ENCODE assay signal across 13 cellular contexts in genomic region chr17:28569446-28569845, GRCh38. TPM values are rescaled to one million over a fixed set of nuclear protein-coding genes. Genes with fewer than 3 reads are reported as not detected.
DNase-seq lines count a peak whose midpoint lies in the region; ATAC-seq and TF ChIP-seq lines count a peak whose summit lies in the region.
"Had no signal": no experiment of that assay in that cellular context is flagged by ENCODE, and none has a peak within 500 bp of the region (broad histone marks: within the 10 kb centered on the region; RNA-seq: fewer than 3 reads in every experiment).

No MANE protein-coding gene starts in this region.

- H3K79me2 ChIP-seq in neural cell (replicated peaks; ENCODE audit: insufficient read depth, low read length), result peaks cover 16% of the 10 kb centered on the region

- no peak overlapping the region for H3K4me2 ChIP-seq in neural cell (ENCODE audit: low read length)

- H3K9me3 ChIP-seq in neural cell (ENCODE audit: low read length), result no peaks in the 10 kb centered on the region
- H3K9me3 ChIP-seq: colonic mucosa, upper lobe of right lung had no signal

- ATAC-seq in activated naive CD4-positive, alpha-beta T cell treated with anti-CD3 and anti-CD28 coated beads, Interleukin-2, amount 50 U/mL, for 72 hours, result no peak
- no peak for ATAC-seq in HG03439 (IDR thresholded peaks at IDR 0.05; ENCODE audit: unreplicated experiment)
- ATAC-seq in GM21515 (IDR thresholded peaks at IDR 0.05; ENCODE audit: unreplicated experiment), result no peak
- ATAC-seq: upper lobe of right lung had no signal

- intact Hi-C loops in activated CD4-positive, alpha-beta T cell treated with anti-CD3 and anti-CD28 coated beads, Interleukin-2, amount 10 ng/mL, durations not matched to agents 24 days and 14 days (cut with micrococcal nuclease), result no loop called here

- no peak for TF ChIP-seq CTCF in neural cell (IDR thresholded peaks at IDR 0.05; ENCODE audit: poor library complexity, severe bottlenecking)

- TF ChIP-seq RAD21 in neural cell (conservative IDR thresholded peaks at IDR 0.05), result no peak

- no peaks in the 10 kb centered on the region for H3K9me3 Mint-ChIP-seq in activated CD4-positive, alpha-beta T cell treated with anti-CD3 and anti-CD28 coated beads, Interleukin-2, amount 10 ng/mL, durations not matched to agents 24 days and 14 days
- no peaks in the 10 kb centered on the region for H3K9me3 Mint-ChIP-seq in IgD-negative memory B cell
- H3K9me3 Mint-ChIP-seq in activated naive CD4-positive, alpha-beta T cell treated with anti-CD3 and anti-CD28 coated beads, Interleukin-2, amount 50 U/mL, for 72 hours, result no peaks in the 10 kb centered on the region

- H3K27me3 Mint-ChIP-seq in activated CD4-positive, alpha-beta T cell treated with anti-CD3 and anti-CD28 coated beads, Interleukin-2, amount 10 ng/mL, durations not matched to agents 24 days and 14 days, result no peaks in the 10 kb centered on the region
- no peaks in the 10 kb centered on the region for H3K27me3 Mint-ChIP-seq in IgD-negative memory B cell

- no peak for TF ChIP-seq EP300 in neural cell (conservative IDR thresholded peaks at IDR 0.05; ENCODE audit: poor library complexity, severe bottlenecking)

- no peak for DNase-seq in activated CD4-positive, alpha-beta T cell treated with anti-CD3 and anti-CD28 coated beads, Interleukin-2, amount 10 ng/mL, durations not matched to agents 24 days and 14 days
- DNase-seq in activated CD4-positive, alpha-beta T cell treated with anti-CD3 and anti-CD28 coated beads for 4 hours, result no peak
- no peak for DNase-seq in activated naive CD4-positive, alpha-beta T cell treated with anti-CD3 and anti-CD28 coated beads, Interleukin-2, amount 50 U/mL, for 72 hours (ENCODE audit: low spot score in 2 of 2)
- no peak for DNase-seq in NCI-H524 treated with DMSO at 0.1 percent for 48 hours (lab: John Stamatoyannopoulos, UW)
- DNase-seq: ACHN, colonic mucosa, DMS79 treated with DMSO at 0.1 percent for 48 hours, islet precursor cell, upper lobe of right lung had no signal

- peak overlapping the region; percentile 100 for H3K4me3 ChIP-seq in neural cell (ENCODE audit: low read length)

- H4K20me1 ChIP-seq in neural cell (ENCODE audit: insufficient read depth), result no peaks in the 10 kb centered on the region

- no peaks in the 10 kb centered on the region for H3K9me2 ChIP-seq in neural cell (ENCODE audit: insufficient read depth, low read length)

- H3K27me3 ChIP-seq in neural cell (ENCODE audit: insufficient read depth, low read depth, low read length), result no peaks in the 10 kb centered on the region
- H3K27me3 ChIP-seq: colonic mucosa, upper lobe of right lung had no signal

- H3K27ac ChIP-seq in neural cell (ENCODE audit: low read length), result no peak overlapping the region
- H3K27ac ChIP-seq: colonic mucosa, upper lobe of right lung had no signal

- peaks cover 45% of the 10 kb centered on the region for H3K4me1 Mint-ChIP-seq in activated CD4-positive, alpha-beta T cell treated with anti-CD3 and anti-CD28 coated beads, Interleukin-2, amount 10 ng/mL, durations not matched to agents 24 days and 14 days
- peaks cover 35 to 51% (median 40%) of the 10 kb centered on the region in 3 donors for H3K4me1 Mint-ChIP-seq in IgD-negative memory B cell

- H3K36me3 ChIP-seq in neural cell (ENCODE audit: insufficient read depth, low read length), result no peaks in the 10 kb centered on the region
- H3K36me3 ChIP-seq: colonic mucosa, upper lobe of right lung had no signal

- peaks cover 41% of the 10 kb centered on the region for H3K36me3 Mint-ChIP-seq in activated CD4-positive, alpha-beta T cell treated with anti-CD3 and anti-CD28 coated beads, Interleukin-2, amount 10 ng/mL, durations not matched to agents 24 days and 14 days (ENCODE audit: low read depth)
- peaks cover 4% of the 10 kb centered on the region for H3K36me3 Mint-ChIP-seq in IgD-negative memory B cell
- H3K36me3 Mint-ChIP-seq in activated naive CD4-positive, alpha-beta T cell treated with anti-CD3 and anti-CD28 coated beads, Interleukin-2, amount 50 U/mL, for 72 hours, result peaks cover 9 to 21% of the 10 kb centered on the region in 2 donors

- no peaks in the 10 kb centered on the region for H3F3A ChIP-seq in neural cell (ENCODE audit: insufficient read depth, low read length, poor library complexity, severe bottlenecking)

- H3K9ac ChIP-seq in neural cell (ENCODE audit: low read length), result no peak overlapping the region

- peak overlapping the region; percentile 26 for H3K27ac Mint-ChIP-seq in activated CD4-positive, alpha-beta T cell treated with anti-CD3 and anti-CD28 coated beads, Interleukin-2, amount 10 ng/mL, durations not matched to agents 24 days and 14 days
- H3K27ac Mint-ChIP-seq in IgD-negative memory B cell, result peak overlapping the region in 1 of 3 donors; percentile 7
- peak overlapping the region; percentile 5 to 44 for H3K27ac Mint-ChIP-seq in activated naive CD4-positive, alpha-beta T cell treated with anti-CD3 and anti-CD28 coated beads, Interleukin-2, amount 50 U/mL, for 72 hours

- H2AFZ ChIP-seq in neural cell (ENCODE audit: low read depth, low read length), result no peak overlapping the region

- peak overlapping the region; percentile 92 for H3K4me3 Mint-ChIP-seq in activated CD4-positive, alpha-beta T cell treated with anti-CD3 and anti-CD28 coated beads, Interleukin-2, amount 10 ng/mL, durations not matched to agents 24 days and 14 days
- H3K4me3 Mint-ChIP-seq in IgD-negative memory B cell, result peak overlapping the region; percentile 63 to 99 (median 98)

TF ChIP-seq in neural cell, 6 proteins besides CTCF, POLR2A, EP300 and RAD21:
- TF ChIP-seq TAF1 (IDR thresholded peaks at IDR 0.05; ENCODE audit: low read depth) (no peak), MXI1 (conservative IDR thresholded peaks at IDR 0.05; ENCODE audit: poor library complexity, severe bottlenecking) (no peak), EZH2 (IDR thresholded peaks at IDR 0.05; ENCODE audit: borderline replicate concordance, insufficient read depth, low read length, poor library complexity, severe bottlenecking) (no peak), POLR2AphosphoS5 (IDR thresholded peaks at IDR 0.05) (no peak), REST (IDR thresholded peaks at IDR 0.05; ENCODE audit: borderline replicate concordance) (no peak)

RNA-seq across cellular contexts. Expression of gene PIGS, which starts 1.9 kb away (rescaled TPM):
- 65.8 and 70.9 TPM in 2 replicates for total RNA-seq in activated CD4-positive, alpha-beta T cell treated with anti-CD3 and anti-CD28 coated beads, Interleukin-2, amount 10 ng/mL, durations not matched to agents 24 days and 14 days
- polyA plus RNA-seq in IgD-negative memory B cell, result 48.4 TPM
- total RNA-seq in activated naive CD4-positive, alpha-beta T cell treated with anti-CD3 and anti-CD28 coated beads, Interleukin-2, amount 50 U/mL, for 72 hours, result 10 to 100 TPM; 39.6 to 44.1 TPM
- polyA plus RNA-seq in neural cell, result 37.6 and 58.5 TPM in 2 replicates
- polyA minus RNA-seq in neural cell, result 38.0 and 43.5 TPM in 2 replicates

RNA-seq across cellular contexts. Expression of gene ALDOC, which starts 7.2 kb away (rescaled TPM):
- 70.2 and 72.9 TPM in 2 replicates for total RNA-seq in activated CD4-positive, alpha-beta T cell treated with anti-CD3 and anti-CD28 coated beads, Interleukin-2, amount 10 ng/mL, durations not matched to agents 24 days and 14 days
- polyA plus RNA-seq in IgD-negative memory B cell (28.0 TPM), neural cell (3.6 and 4.0 TPM in 2 replicates)
- total RNA-seq in activated naive CD4-positive, alpha-beta T cell treated with anti-CD3 and anti-CD28 coated beads, Interleukin-2, amount 50 U/mL, for 72 hours, result 100 to 1,000 TPM in 1 of 2 donors, 10 to 100 TPM in 1; 41.6 to 220 TPM
- 1.7 and 3.5 TPM in 2 replicates for polyA minus RNA-seq in neural cell

RNA-seq across cellular contexts. Expression of gene UNC119, which starts 17.0 kb away (rescaled TPM):
- total RNA-seq in activated CD4-positive, alpha-beta T cell treated with anti-CD3 and anti-CD28 coated beads, Interleukin-2, amount 10 ng/mL, durations not matched to agents 24 days and 14 days, result 59.8 and 60.2 TPM in 2 replicates
- polyA plus RNA-seq in IgD-negative memory B cell, result 69.5 TPM
- 10 to 100 TPM; 53.0 to 56.6 TPM for total RNA-seq in activated naive CD4-positive, alpha-beta T cell treated with anti-CD3 and anti-CD28 coated beads, Interleukin-2, amount 50 U/mL, for 72 hours
- polyA plus RNA-seq in neural cell, result 218 and 231 TPM in 2 replicates
- polyA minus RNA-seq in neural cell, result 72.8 and 73.2 TPM in 2 replicates

RNA-seq across cellular contexts. Expression of gene SPAG5, which starts 29.4 kb away (rescaled TPM):
- 89.6 and 91.3 TPM in 2 replicates for total RNA-seq in activated CD4-positive, alpha-beta T cell treated with anti-CD3 and anti-CD28 coated beads, Interleukin-2, amount 10 ng/mL, durations not matched to agents 24 days and 14 days
- polyA plus RNA-seq in IgD-negative memory B cell, result 2.2 TPM
- 100 to 1,000 TPM; 150 to 326 TPM for total RNA-seq in activated naive CD4-positive, alpha-beta T cell treated with anti-CD3 and anti-CD28 coated beads, Interleukin-2, amount 50 U/mL, for 72 hours
- polyA plus RNA-seq in neural cell, result 19.9 and 21.2 TPM in 2 replicates
- 10.7 and 10.8 TPM in 2 replicates for polyA minus RNA-seq in neural cell

RNA-seq across cellular contexts. Expression of gene RSKR, which starts 44.5 kb away (rescaled TPM):
- total RNA-seq in activated CD4-positive, alpha-beta T cell treated with anti-CD3 and anti-CD28 coated beads, Interleukin-2, amount 10 ng/mL, durations not matched to agents 24 days and 14 days, result 40.8 and 43.8 TPM in 2 replicates
- polyA plus RNA-seq in IgD-negative memory B cell, result 0.11 TPM
- total RNA-seq in activated naive CD4-positive, alpha-beta T cell treated with anti-CD3 and anti-CD28 coated beads, Interleukin-2, amount 50 U/mL, for 72 hours, result 10 to 100 TPM; 29.7 to 32.2 TPM
- 45.7 and 47.5 TPM in 2 replicates for polyA plus RNA-seq in neural cell
- polyA minus RNA-seq in neural cell, result 25.8 and 27.6 TPM in 2 replicates
